Comparison of ENCODE assay signal across 27 cellular contexts in genomic region chrX:94057385-94057784, GRCh38.
DNase-seq lines count a peak whose midpoint lies in the region; ATAC-seq, FAIRE-seq and TF ChIP-seq lines count a peak whose summit lies in the region.
"Had no signal": no experiment of that assay in that cellular context is flagged by ENCODE, and none has a peak within 500 bp of the region (broad histone marks: within the 10 kb centered on the region; RNA-seq: fewer than 3 reads in every experiment).

No MANE protein-coding gene starts in this region.

- CTCF ChIA-PET in WTC11 (lab: Charles Lee), result interaction anchor here (0.5 kb wide), 1 partner anchor 372 kb away, joined by 3 read pairs; no protein-coding TSS in a partner anchor

- no peak for TF ChIP-seq CTCF in WTC11 (IDR thresholded peaks at IDR 0.05)
- TF ChIP-seq CTCF in fibroblast of villous mesenchyme (IDR thresholded peaks at IDR 0.05; ENCODE audit: insufficient read depth, low read depth, low read length), result no peak

- H3K27ac ChIP-seq in small intestine (ENCODE audit: low read depth in 1 of 2, low read length in 1 of 2), result no peak overlapping the region
- H3K27ac ChIP-seq: gastrocnemius medialis, Peyer's patch, thoracic aorta, uterus had no signal

- H3K9me3 Mint-ChIP-seq in WTC11, result peaks cover 9% of the 10 kb centered on the region
- H3K9me3 Mint-ChIP-seq in activated T-helper 2 cell treated with anti-CD3 and anti-CD28 coated beads, Interferon-gamma antibody, Interleukin-2, Interleukin-4, amounts not matched to agents 10 μg/mL and 5 μg/mL and 100 μg/mL, durations not matched to agents 14 hours and 24 hours and 36 hours, result peaks cover 5% of the 10 kb centered on the region
- H3K9me3 Mint-ChIP-seq: activated naive CD4-positive, alpha-beta T cell treated with anti-CD3 and anti-CD28 coated beads, Interleukin-2, amount 50 U/mL, for 24 hours; activated T-helper 1 cell treated with anti-CD3 and anti-CD28 coated beads, Interleukin-12 subunit alpha, Interleukin-12 subunit beta, Interleukin-2, Interleukin-4 antibody, amounts not matched to agents 30 ng/mL and 10 ng/mL and 1 ng/mL, durations not matched to agents 14 hours and 24 hours and 36 hours; dendritic cell treated with granulocyte-macrophage colony-stimulating factor and Interleukin-4, amounts not matched to agents 40 ng/mL and 50 ng/mL, for 4 days had no signal

- H3K4me3 Mint-ChIP-seq in WTC11, result no peak overlapping the region
- no peak overlapping the region for H3K4me3 Mint-ChIP-seq in activated T-helper 2 cell treated with anti-CD3 and anti-CD28 coated beads, Interferon-gamma antibody, Interleukin-2, Interleukin-4, amounts not matched to agents 10 μg/mL and 5 μg/mL and 100 μg/mL, durations not matched to agents 14 hours and 24 hours and 36 hours (ENCODE audit: low read depth)
- H3K4me3 Mint-ChIP-seq: activated naive CD4-positive, alpha-beta T cell treated with anti-CD3 and anti-CD28 coated beads, Interleukin-2, amount 50 U/mL, for 24 hours; activated T-helper 1 cell treated with anti-CD3 and anti-CD28 coated beads, Interleukin-12 subunit alpha, Interleukin-12 subunit beta, Interleukin-2, Interleukin-4 antibody, amounts not matched to agents 30 ng/mL and 10 ng/mL and 1 ng/mL, durations not matched to agents 14 hours and 24 hours and 36 hours; CD4-positive, CD25-positive, alpha-beta regulatory T cell; central memory CD8-positive, alpha-beta T cell; dendritic cell treated with granulocyte-macrophage colony-stimulating factor and Interleukin-4, amounts not matched to agents 40 ng/mL and 50 ng/mL, for 4 days; naive B cell; stimulated activated naive CD8-positive, alpha-beta T cell treated with anti-CD3 and anti-CD28 coated beads, Interleukin-15, Interleukin-2, amounts not matched to agents 100 ng/mL and 50 ng/mL, for 24 hours had no signal

- DNase-seq in NCI-H82 (lab: John Stamatoyannopoulos, UW) (peak; percentile 1), NCI-H82 treated with DMSO at 0.1 percent for 48 hours (lab: John Stamatoyannopoulos, UW; ENCODE audit: unreplicated experiment) (no peak), WTC11 (ENCODE audit: low spot score) (no peak), fibroblast of villous mesenchyme (ENCODE audit: low read depth) (peak; percentile 12), NCI-H146 (lab: John Stamatoyannopoulos, UW) (no peak), small intestine (no peak), NCI-H1417 (lab: John Stamatoyannopoulos, UW) (no peak)
- no peak for DNase-seq in activated T-helper 2 cell treated with anti-CD3 and anti-CD28 coated beads, Interferon-gamma antibody, Interleukin-2, Interleukin-4, amounts not matched to agents 10 μg/mL and 5 μg/mL and 100 μg/mL, durations not matched to agents 14 hours and 24 hours and 36 hours (ENCODE audit: low spot score)
- DNase-seq: activated CD4-positive, alpha-beta T cell treated with anti-CD3 and anti-CD28 coated beads, Interleukin-2, amount 50 U/mL, for 48 hours; activated CD4-positive, CD25-positive, alpha-beta regulatory T cell; CD4-positive, CD25-positive, alpha-beta regulatory T cell; gastrocnemius medialis; HCEC 1CT; KG1; naive B cell; NCI-H1694; NCI-H510A; Peyer's patch; SW 1271; uterus had no signal

- H3K9me3 ChIP-seq in small intestine (ENCODE audit: control insufficient read depth, low read depth), result no peaks in the 10 kb centered on the region
- H3K9me3 ChIP-seq: gastrocnemius medialis, Peyer's patch, thoracic aorta, uterus had no signal

- no peaks in the 10 kb centered on the region for H3K27me3 ChIP-seq in small intestine (ENCODE audit: control insufficient read depth in 2 of 2, insufficient read depth in 2 of 2, low read length in 2 of 2)
- H3K27me3 ChIP-seq: gastrocnemius medialis, Peyer's patch had no signal

- 59 to 72% (median 66%) methylated on average over 4 of the region's 4 CpGs for WGBS in small intestine, 3 donors

- no peaks in the 10 kb centered on the region for H3K36me3 ChIP-seq in small intestine (ENCODE audit: control insufficient read depth in 2 of 2, insufficient read depth in 2 of 2, low read length in 2 of 2)
- H3K36me3 ChIP-seq: gastrocnemius medialis, Peyer's patch, thoracic aorta, uterus had no signal

- FAIRE-seq in small intestine (lab: Jason Lieb, UNC), result no peak

- H3K4me3 ChIP-seq in fibroblast of villous mesenchyme (ENCODE audit: low read depth, low read length), result no peak overlapping the region
- no peak overlapping the region for H3K4me3 ChIP-seq in small intestine (ENCODE audit: low read depth in 1 of 2, low read length in 2 of 2)
- H3K4me3 ChIP-seq: gastrocnemius medialis, Peyer's patch, thoracic aorta, uterus had no signal

- H3K4me1 Mint-ChIP-seq in WTC11, result peaks cover 30% of the 10 kb centered on the region
- H3K4me1 Mint-ChIP-seq in activated T-helper 2 cell treated with anti-CD3 and anti-CD28 coated beads, Interferon-gamma antibody, Interleukin-2, Interleukin-4, amounts not matched to agents 10 μg/mL and 5 μg/mL and 100 μg/mL, durations not matched to agents 14 hours and 24 hours and 36 hours (ENCODE audit: low read depth), result no peaks in the 10 kb centered on the region
- H3K4me1 Mint-ChIP-seq: activated naive CD4-positive, alpha-beta T cell treated with anti-CD3 and anti-CD28 coated beads, Interleukin-2, amount 50 U/mL, for 24 hours; central memory CD8-positive, alpha-beta T cell; naive B cell had no signal

- H3K27me3 Mint-ChIP-seq in WTC11 (ENCODE audit: low read depth), result no peaks in the 10 kb centered on the region
- no peaks in the 10 kb centered on the region for H3K27me3 Mint-ChIP-seq in activated T-helper 2 cell treated with anti-CD3 and anti-CD28 coated beads, Interferon-gamma antibody, Interleukin-2, Interleukin-4, amounts not matched to agents 10 μg/mL and 5 μg/mL and 100 μg/mL, durations not matched to agents 14 hours and 24 hours and 36 hours (ENCODE audit: low read depth)
- H3K27me3 Mint-ChIP-seq: activated naive CD4-positive, alpha-beta T cell treated with anti-CD3 and anti-CD28 coated beads, Interleukin-2, amount 50 U/mL, for 24 hours; CD4-positive, CD25-positive, alpha-beta regulatory T cell; central memory CD8-positive, alpha-beta T cell; dendritic cell treated with granulocyte-macrophage colony-stimulating factor and Interleukin-4, amounts not matched to agents 40 ng/mL and 50 ng/mL, for 4 days; naive B cell; stimulated activated naive CD8-positive, alpha-beta T cell treated with anti-CD3 and anti-CD28 coated beads, Interleukin-15, Interleukin-2, amounts not matched to agents 100 ng/mL and 50 ng/mL, for 24 hours had no signal

- intact Hi-C loops in activated T-helper 2 cell treated with anti-CD3 and anti-CD28 coated beads, Interferon-gamma antibody, Interleukin-2, Interleukin-4, amounts not matched to agents 10 μg/mL and 5 μg/mL and 100 μg/mL, durations not matched to agents 14 hours and 24 hours and 36 hours (cut with micrococcal nuclease), result no loop called here

- peak; percentile 32 for ATAC-seq in WTC11
- ATAC-seq: gastrocnemius medialis, left lobe of liver had no signal

- H3K36me3 Mint-ChIP-seq in WTC11, result peaks cover 12% of the 10 kb centered on the region
- H3K36me3 Mint-ChIP-seq in activated T-helper 2 cell treated with anti-CD3 and anti-CD28 coated beads, Interferon-gamma antibody, Interleukin-2, Interleukin-4, amounts not matched to agents 10 μg/mL and 5 μg/mL and 100 μg/mL, durations not matched to agents 14 hours and 24 hours and 36 hours (ENCODE audit: low read depth), result no peaks in the 10 kb centered on the region
- H3K36me3 Mint-ChIP-seq: activated naive CD4-positive, alpha-beta T cell treated with anti-CD3 and anti-CD28 coated beads, Interleukin-2, amount 50 U/mL, for 24 hours; CD4-positive, CD25-positive, alpha-beta regulatory T cell; naive B cell had no signal

- no peaks in the 10 kb centered on the region for H3K4me1 ChIP-seq in small intestine (ENCODE audit: control insufficient read depth in 2 of 2, insufficient read depth in 1 of 2, low read depth in 1 of 2, low read length in 1 of 2)
- H3K4me1 ChIP-seq: gastrocnemius medialis, Peyer's patch, uterus had no signal

- POLR2A ChIA-PET in WTC11 (lab: Charles Lee), result no interaction called here

- peak overlapping the region; percentile 45; the same call in 1 of the 2 replicates for H3K27ac Mint-ChIP-seq in WTC11
- H3K27ac Mint-ChIP-seq in activated T-helper 2 cell treated with anti-CD3 and anti-CD28 coated beads, Interferon-gamma antibody, Interleukin-2, Interleukin-4, amounts not matched to agents 10 μg/mL and 5 μg/mL and 100 μg/mL, durations not matched to agents 14 hours and 24 hours and 36 hours, result no peak overlapping the region
- H3K27ac Mint-ChIP-seq: activated naive CD4-positive, alpha-beta T cell treated with anti-CD3 and anti-CD28 coated beads, Interleukin-2, amount 50 U/mL, for 24 hours; activated T-helper 1 cell treated with anti-CD3 and anti-CD28 coated beads, Interleukin-12 subunit alpha, Interleukin-12 subunit beta, Interleukin-2, Interleukin-4 antibody, amounts not matched to agents 30 ng/mL and 10 ng/mL and 1 ng/mL, durations not matched to agents 14 hours and 24 hours and 36 hours; CD4-positive, CD25-positive, alpha-beta regulatory T cell; dendritic cell treated with granulocyte-macrophage colony-stimulating factor and Interleukin-4, amounts not matched to agents 40 ng/mL and 50 ng/mL, for 4 days; naive B cell; stimulated activated naive CD8-positive, alpha-beta T cell treated with anti-CD3 and anti-CD28 coated beads, Interleukin-15, Interleukin-2, amounts not matched to agents 100 ng/mL and 50 ng/mL, for 24 hours had no signal

TF ChIP-seq in WTC11, 78 proteins besides CTCF, POLR2A, EP300 and RAD21:
- no peak for TF ChIP-seq ZNF416 (CRISPR knock-in tag; IDR thresholded peaks at IDR 0.05)

Comparison
In these comparisons a context has a peak if more than half of its experiments do, and no peak if none do; other contexts are left out.
1. DNase-seq: peak in NCI-H82 (single experiment) and fibroblast of villous mesenchyme (single experiment); none in NCI-H82 treated with DMSO at 0.1 percent for 48 hours (single experiment), WTC11 (single experiment), NCI-H146 (single experiment), small intestine (single experiment), activated T-helper 2 cell treated with anti-CD3 and anti-CD28 coated beads, Interferon-gamma antibody, Interleukin-2, Interleukin-4, amounts not matched to agents 10 μg/mL and 5 μg/mL and 100 μg/mL, durations not matched to agents 14 hours and 24 hours and 36 hours (single experiment) and NCI-H1417 (0 of 3).